2 cellular contexts compared by ENCODE assay signal in the genomic region with DNA sequence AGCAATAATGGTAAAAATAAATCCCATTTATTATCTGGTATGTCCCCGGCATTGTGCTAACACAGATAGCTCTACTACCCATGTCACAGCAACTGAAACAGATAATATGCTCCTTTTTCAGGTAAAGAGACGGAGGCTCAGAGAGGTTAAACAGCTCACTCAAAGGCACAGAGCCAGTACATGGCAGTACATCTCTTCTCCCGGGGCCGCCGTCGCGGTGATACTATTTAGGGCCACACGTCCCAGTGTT.
TF ChIP-seq lines count a peak whose summit lies in the region.

No MANE protein-coding gene starts in this region.

TF ChIP-seq in HCT116, 20 proteins besides CTCF, POLR2A, EP300 and RAD21:
- TF ChIP-seq JUND (IDR thresholded peaks at IDR 0.05) (no peak), EZH2phosphoT487 (IDR thresholded peaks at IDR 0.05; ENCODE audit: borderline replicate concordance) (no peak), ZNF274 (IDR thresholded peaks at IDR 0.05; ENCODE audit: low read depth, low read length) (no peak), ZFX (IDR thresholded peaks at IDR 0.05) (no peak), EGR1 (IDR thresholded peaks at IDR 0.05; ENCODE audit: low read depth) (no peak), YY1 (IDR thresholded peaks at IDR 0.05; ENCODE audit: extremely low read depth, insufficient replicate concordance, low read depth, low read length) (no peak)
TF ChIP-seq in HCT116: peak in this region for 0.

TF ChIP-seq in HepG2, 621 proteins besides CTCF, POLR2A, EP300 and RAD21 (continues in another document):
- no peak for TF ChIP-seq ZNF570 (CRISPR knock-in tag; IDR thresholded peaks at IDR 0.05; ENCODE audit: borderline replicate concordance)
- TF ChIP-seq SMARCC2 (IDR thresholded peaks at IDR 0.05), result no peak
- TF ChIP-seq NFYB (CRISPR knock-in tag; IDR thresholded peaks at IDR 0.05), result no peak
- TF ChIP-seq ZNF589 (CRISPR knock-in tag; conservative IDR thresholded peaks at IDR 0.05), result no peak
- peak; percentile 18 for TF ChIP-seq ZNF781 (CRISPR knock-in tag; IDR thresholded peaks at IDR 0.05; ENCODE audit: borderline replicate concordance, not compliant biosample characterization)
- no peak for TF ChIP-seq SRSF9 (IDR thresholded peaks at IDR 0.05; ENCODE audit: borderline replicate concordance, insufficient read depth, low read depth, low read length, poor library complexity, severe bottlenecking)
- TF ChIP-seq CCDC6 (CRISPR knock-in tag; IDR thresholded peaks at IDR 0.05), result no peak
- TF ChIP-seq, protein P1, sequence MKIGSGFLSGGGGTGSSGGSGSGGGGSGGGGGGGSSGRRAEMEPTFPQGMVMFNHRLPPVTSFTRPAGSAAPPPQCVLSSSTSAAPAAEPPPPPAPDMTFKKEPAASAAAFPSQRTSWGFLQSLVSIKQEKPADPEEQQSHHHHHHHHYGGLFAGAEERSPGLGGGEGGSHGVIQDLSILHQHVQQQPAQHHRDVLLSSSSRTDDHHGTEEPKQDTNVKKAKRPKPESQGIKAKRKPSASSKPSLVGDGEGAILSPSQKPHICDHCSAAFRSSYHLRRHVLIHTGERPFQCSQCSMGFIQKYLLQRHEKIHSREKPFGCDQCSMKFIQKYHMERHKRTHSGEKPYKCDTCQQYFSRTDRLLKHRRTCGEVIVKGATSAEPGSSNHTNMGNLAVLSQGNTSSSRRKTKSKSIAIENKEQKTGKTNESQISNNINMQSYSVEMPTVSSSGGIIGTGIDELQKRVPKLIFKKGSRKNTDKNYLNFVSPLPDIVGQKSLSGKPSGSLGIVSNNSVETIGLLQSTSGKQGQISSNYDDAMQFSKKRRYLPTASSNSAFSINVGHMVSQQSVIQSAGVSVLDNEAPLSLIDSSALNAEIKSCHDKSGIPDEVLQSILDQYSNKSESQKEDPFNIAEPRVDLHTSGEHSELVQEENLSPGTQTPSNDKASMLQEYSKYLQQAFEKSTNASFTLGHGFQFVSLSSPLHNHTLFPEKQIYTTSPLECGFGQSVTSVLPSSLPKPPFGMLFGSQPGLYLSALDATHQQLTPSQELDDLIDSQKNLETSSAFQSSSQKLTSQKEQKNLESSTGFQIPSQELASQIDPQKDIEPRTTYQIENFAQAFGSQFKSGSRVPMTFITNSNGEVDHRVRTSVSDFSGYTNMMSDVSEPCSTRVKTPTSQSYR (CRISPR knock-in tag; IDR thresholded peaks at IDR 0.05; ENCODE audit: borderline replicate concordance), result no peak
- TF ChIP-seq RBM39 (IDR thresholded peaks at IDR 0.05; ENCODE audit: low read depth, low read length, poor library complexity, severe bottlenecking), result no peak
- peak; percentile 34; the same call in 1 of the 2 replicates for TF ChIP-seq ZNF670 (CRISPR knock-in tag; IDR thresholded peaks at IDR 0.05; ENCODE audit: borderline replicate concordance)
- no peak for TF ChIP-seq WIZ (CRISPR knock-in tag; IDR thresholded peaks at IDR 0.05)
- 0 out of 2 replicates have a peak, but pooled peaks have one; percentile 47 for TF ChIP-seq ZFP1 (CRISPR knock-in tag; IDR thresholded peaks at IDR 0.05)
- 0 out of 2 replicates have a peak, but pooled peaks have one; percentile 72 for TF ChIP-seq ZFP90 (CRISPR knock-in tag; IDR thresholded peaks at IDR 0.05; ENCODE audit: borderline replicate concordance)
- no peak for TF ChIP-seq ZNF839 (CRISPR knock-in tag; IDR thresholded peaks at IDR 0.05; ENCODE audit: borderline replicate concordance)
- no peak for TF ChIP-seq MEIS2 (CRISPR knock-in tag; IDR thresholded peaks at IDR 0.05)
- TF ChIP-seq, protein P2, sequence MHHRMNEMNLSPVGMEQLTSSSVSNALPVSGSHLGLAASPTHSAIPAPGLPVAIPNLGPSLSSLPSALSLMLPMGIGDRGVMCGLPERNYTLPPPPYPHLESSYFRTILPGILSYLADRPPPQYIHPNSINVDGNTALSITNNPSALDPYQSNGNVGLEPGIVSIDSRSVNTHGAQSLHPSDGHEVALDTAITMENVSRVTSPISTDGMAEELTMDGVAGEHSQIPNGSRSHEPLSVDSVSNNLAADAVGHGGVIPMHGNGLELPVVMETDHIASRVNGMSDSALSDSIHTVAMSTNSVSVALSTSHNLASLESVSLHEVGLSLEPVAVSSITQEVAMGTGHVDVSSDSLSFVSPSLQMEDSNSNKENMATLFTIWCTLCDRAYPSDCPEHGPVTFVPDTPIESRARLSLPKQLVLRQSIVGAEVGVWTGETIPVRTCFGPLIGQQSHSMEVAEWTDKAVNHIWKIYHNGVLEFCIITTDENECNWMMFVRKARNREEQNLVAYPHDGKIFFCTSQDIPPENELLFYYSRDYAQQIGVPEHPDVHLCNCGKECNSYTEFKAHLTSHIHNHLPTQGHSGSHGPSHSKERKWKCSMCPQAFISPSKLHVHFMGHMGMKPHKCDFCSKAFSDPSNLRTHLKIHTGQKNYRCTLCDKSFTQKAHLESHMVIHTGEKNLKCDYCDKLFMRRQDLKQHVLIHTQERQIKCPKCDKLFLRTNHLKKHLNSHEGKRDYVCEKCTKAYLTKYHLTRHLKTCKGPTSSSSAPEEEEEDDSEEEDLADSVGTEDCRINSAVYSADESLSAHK (CRISPR knock-in tag; IDR thresholded peaks at IDR 0.05; ENCODE audit: borderline replicate concordance), result no peak
- TF ChIP-seq ZNF780A (CRISPR knock-in tag; IDR thresholded peaks at IDR 0.05), result no peak
- TF ChIP-seq, protein P3, sequence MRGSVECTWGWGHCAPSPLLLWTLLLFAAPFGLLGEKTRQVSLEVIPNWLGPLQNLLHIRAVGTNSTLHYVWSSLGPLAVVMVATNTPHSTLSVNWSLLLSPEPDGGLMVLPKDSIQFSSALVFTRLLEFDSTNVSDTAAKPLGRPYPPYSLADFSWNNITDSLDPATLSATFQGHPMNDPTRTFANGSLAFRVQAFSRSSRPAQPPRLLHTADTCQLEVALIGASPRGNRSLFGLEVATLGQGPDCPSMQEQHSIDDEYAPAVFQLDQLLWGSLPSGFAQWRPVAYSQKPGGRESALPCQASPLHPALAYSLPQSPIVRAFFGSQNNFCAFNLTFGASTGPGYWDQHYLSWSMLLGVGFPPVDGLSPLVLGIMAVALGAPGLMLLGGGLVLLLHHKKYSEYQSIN (CRISPR knock-in tag; IDR thresholded peaks at IDR 0.05; ENCODE audit: borderline replicate concordance), result no peak
- peak; percentile 54 for TF ChIP-seq ZFP36 (IDR thresholded peaks at IDR 0.05; ENCODE audit: borderline replicate concordance, low read depth, low read length, partially characterized antibody)
- TF ChIP-seq TMF1 (CRISPR knock-in tag; IDR thresholded peaks at IDR 0.05; ENCODE audit: low read depth), result no peak
- TF ChIP-seq, protein P4, sequence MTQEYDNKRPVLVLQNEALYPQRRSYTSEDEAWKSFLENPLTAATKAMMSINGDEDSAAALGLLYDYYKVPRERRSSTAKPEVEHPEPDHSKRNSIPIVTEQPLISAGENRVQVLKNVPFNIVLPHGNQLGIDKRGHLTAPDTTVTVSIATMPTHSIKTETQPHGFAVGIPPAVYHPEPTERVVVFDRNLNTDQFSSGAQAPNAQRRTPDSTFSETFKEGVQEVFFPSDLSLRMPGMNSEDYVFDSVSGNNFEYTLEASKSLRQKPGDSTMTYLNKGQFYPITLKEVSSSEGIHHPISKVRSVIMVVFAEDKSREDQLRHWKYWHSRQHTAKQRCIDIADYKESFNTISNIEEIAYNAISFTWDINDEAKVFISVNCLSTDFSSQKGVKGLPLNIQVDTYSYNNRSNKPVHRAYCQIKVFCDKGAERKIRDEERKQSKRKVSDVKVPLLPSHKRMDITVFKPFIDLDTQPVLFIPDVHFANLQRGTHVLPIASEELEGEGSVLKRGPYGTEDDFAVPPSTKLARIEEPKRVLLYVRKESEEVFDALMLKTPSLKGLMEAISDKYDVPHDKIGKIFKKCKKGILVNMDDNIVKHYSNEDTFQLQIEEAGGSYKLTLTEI (CRISPR knock-in tag; conservative IDR thresholded peaks at IDR 0.05), result no peak
- TF ChIP-seq FOXO1 (CRISPR knock-in tag; IDR thresholded peaks at IDR 0.05), result no peak
- no peak; the same call in 1 of the 2 replicates for TF ChIP-seq ZNF224 (CRISPR knock-in tag; IDR thresholded peaks at IDR 0.05)
- TF ChIP-seq, protein P5, sequence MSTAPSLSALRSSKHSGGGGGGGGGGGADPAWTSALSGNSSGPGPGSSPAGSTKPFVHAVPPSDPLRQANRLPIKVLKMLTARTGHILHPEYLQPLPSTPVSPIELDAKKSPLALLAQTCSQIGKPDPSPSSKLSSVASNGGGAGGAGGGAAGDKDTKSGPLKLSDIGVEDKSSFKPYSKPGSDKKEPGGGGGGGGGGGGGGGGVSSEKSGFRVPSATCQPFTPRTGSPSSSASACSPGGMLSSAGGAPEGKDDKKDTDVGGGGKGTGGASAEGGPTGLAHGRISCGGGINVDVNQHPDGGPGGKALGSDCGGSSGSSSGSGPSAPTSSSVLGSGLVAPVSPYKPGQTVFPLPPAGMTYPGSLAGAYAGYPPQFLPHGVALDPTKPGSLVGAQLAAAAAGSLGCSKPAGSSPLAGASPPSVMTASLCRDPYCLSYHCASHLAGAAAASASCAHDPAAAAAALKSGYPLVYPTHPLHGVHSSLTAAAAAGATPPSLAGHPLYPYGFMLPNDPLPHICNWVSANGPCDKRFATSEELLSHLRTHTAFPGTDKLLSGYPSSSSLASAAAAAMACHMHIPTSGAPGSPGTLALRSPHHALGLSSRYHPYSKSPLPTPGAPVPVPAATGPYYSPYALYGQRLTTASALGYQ (CRISPR knock-in tag; IDR thresholded peaks at IDR 0.05), result 0 out of 2 replicates have a peak, but pooled peaks have one; percentile 17
- TF ChIP-seq, protein P6, sequence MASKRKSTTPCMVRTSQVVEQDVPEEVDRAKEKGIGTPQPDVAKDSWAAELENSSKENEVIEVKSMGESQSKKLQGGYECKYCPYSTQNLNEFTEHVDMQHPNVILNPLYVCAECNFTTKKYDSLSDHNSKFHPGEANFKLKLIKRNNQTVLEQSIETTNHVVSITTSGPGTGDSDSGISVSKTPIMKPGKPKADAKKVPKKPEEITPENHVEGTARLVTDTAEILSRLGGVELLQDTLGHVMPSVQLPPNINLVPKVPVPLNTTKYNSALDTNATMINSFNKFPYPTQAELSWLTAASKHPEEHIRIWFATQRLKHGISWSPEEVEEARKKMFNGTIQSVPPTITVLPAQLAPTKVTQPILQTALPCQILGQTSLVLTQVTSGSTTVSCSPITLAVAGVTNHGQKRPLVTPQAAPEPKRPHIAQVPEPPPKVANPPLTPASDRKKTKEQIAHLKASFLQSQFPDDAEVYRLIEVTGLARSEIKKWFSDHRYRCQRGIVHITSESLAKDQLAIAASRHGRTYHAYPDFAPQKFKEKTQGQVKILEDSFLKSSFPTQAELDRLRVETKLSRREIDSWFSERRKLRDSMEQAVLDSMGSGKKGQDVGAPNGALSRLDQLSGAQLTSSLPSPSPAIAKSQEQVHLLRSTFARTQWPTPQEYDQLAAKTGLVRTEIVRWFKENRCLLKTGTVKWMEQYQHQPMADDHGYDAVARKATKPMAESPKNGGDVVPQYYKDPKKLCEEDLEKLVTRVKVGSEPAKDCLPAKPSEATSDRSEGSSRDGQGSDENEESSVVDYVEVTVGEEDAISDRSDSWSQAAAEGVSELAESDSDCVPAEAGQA (IDR thresholded peaks at IDR 0.05; ENCODE audit: low read depth), result no peak
- TF ChIP-seq, protein P6 (CRISPR knock-in tag; IDR thresholded peaks at IDR 0.05; ENCODE audit: borderline replicate concordance), result 0 out of 2 replicates have a peak, but pooled peaks have one; percentile 38
- no peak for TF ChIP-seq RNF2 (conservative IDR thresholded peaks at IDR 0.05; ENCODE audit: low read depth)
- no peak for TF ChIP-seq ZNF891 (CRISPR knock-in tag; IDR thresholded peaks at IDR 0.05)
- no peak for TF ChIP-seq GATA4 (IDR thresholded peaks at IDR 0.05; ENCODE audit: borderline replicate concordance, low read depth)
- TF ChIP-seq, protein P7, sequence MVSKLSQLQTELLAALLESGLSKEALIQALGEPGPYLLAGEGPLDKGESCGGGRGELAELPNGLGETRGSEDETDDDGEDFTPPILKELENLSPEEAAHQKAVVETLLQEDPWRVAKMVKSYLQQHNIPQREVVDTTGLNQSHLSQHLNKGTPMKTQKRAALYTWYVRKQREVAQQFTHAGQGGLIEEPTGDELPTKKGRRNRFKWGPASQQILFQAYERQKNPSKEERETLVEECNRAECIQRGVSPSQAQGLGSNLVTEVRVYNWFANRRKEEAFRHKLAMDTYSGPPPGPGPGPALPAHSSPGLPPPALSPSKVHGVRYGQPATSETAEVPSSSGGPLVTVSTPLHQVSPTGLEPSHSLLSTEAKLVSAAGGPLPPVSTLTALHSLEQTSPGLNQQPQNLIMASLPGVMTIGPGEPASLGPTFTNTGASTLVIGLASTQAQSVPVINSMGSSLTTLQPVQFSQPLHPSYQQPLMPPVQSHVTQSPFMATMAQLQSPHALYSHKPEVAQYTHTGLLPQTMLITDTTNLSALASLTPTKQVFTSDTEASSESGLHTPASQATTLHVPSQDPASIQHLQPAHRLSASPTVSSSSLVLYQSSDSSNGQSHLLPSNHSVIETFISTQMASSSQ (IDR thresholded peaks at IDR 0.05; ENCODE audit: low read depth), result no peak
- TF ChIP-seq, protein P7 (CRISPR knock-in tag; IDR thresholded peaks at IDR 0.05; ENCODE audit: borderline replicate concordance), result no peak
- TF ChIP-seq HNF4G (IDR thresholded peaks at IDR 0.05; ENCODE audit: borderline replicate concordance, low read depth, low read length), result no peak
- peak; percentile 14; the same call in 1 of the 2 replicates for TF ChIP-seq HNF4G (CRISPR knock-in tag; IDR thresholded peaks at IDR 0.05; ENCODE audit: borderline replicate concordance, low read depth)
